In the genomic region with DNA sequence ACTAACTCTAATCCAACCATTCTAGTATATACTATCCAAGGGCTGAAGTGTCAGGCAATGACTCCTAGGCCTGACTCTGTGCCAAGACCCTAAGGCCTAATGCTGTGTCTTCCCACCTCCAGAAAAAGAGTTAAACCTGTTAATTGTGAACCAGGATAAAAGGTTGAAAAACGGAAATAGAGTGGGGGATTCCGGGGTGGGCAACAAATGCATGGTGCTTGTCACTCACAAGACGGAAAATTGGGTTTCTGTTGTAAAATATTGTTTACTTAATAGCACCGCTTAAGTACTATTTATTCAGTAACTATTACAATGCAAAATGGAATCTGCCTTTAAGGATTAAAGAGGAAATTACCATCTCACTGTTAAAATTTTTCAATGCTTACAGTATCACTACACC, we compare ENCODE assay signal across 9 cellular contexts. TPM values are rescaled to one million over a fixed set of nuclear protein-coding genes. Genes with fewer than 3 reads are reported as not detected.
A peak's percentile ranks its signal among the peaks of the same experiment; 100 is the strongest.
DNase-seq lines count a peak whose midpoint lies in the region; ATAC-seq and TF ChIP-seq lines count a peak whose summit lies in the region.
"Had no signal": no experiment of that assay in that cellular context is flagged by ENCODE, and none has a peak within 500 bp of the region (broad histone marks: within the 10 kb centered on the region; RNA-seq: fewer than 3 reads in every experiment).

No MANE protein-coding gene starts in this region.

- H3K4me3 ChIP-seq in GM12864 (ENCODE audit: low read depth, low read length), result peak overlapping the region; percentile 35
- peak overlapping the region; percentile 87 for H3K4me3 ChIP-seq in choroid plexus epithelial cell (ENCODE audit: low read depth, low read length)

- TF ChIP-seq CTCF in GM12864 (IDR thresholded peaks at IDR 0.05; ENCODE audit: low read depth, low read length, missing control alignments) (no peak), choroid plexus epithelial cell (conservative IDR thresholded peaks at IDR 0.05; ENCODE audit: low read depth, low read length) (no peak)

- ATAC-seq in HG03571 (IDR thresholded peaks at IDR 0.05; ENCODE audit: unreplicated experiment), result no peak

- DNase-seq in GM12864 (ENCODE audit: low read depth) (no peak), NCI-H226 (peak; percentile 44), choroid plexus epithelial cell (ENCODE audit: low read depth) (peak; percentile 55), renal cortical epithelial cell (ENCODE audit: low read depth) (peak; percentile 51), GM03348 (ENCODE audit: low spot score) (no peak), mesenteric fat pad (ENCODE audit: low spot score) (no peak), GF-D8 (lab: John Stamatoyannopoulos, UW) (no peak)
- DNase-seq: RPMI8226 had no signal

RNA-seq across cellular contexts. Expression of a gene that starts 3.2 kb away (rescaled TPM):
- total RNA-seq in renal cortical epithelial cell (21.5 and 32.8 TPM in 2 replicates), mesenteric fat pad (67.7 TPM)

Comparison
In these comparisons a context has a peak if more than half of its experiments do, and no peak if none do; other contexts are left out.
1. DNase-seq: peak in NCI-H226 (single experiment), choroid plexus epithelial cell (single experiment) and renal cortical epithelial cell (single experiment); none in GM12864 (single experiment), GM03348 (single experiment), mesenteric fat pad (single experiment) and GF-D8 (single experiment).